In the genomic region with DNA sequence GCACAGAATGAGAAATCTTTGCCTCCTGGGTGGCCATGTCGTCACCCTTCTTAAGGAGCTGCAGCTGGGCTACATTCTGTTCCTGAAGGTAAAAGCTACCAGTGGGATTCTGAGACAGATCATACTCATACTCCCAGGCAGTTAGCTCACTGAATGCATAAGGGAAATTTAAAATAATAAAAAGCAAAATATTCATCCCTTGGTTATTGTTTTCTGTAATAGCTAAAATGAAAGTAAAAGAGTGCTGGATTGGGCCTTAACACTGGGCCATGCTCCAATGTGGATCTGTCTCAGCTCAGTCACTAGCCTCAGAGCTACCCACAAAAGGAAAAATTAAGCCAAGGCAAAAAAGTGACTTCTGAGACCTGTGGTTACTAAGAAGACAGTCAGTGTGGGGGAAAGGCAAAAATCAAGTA, we compare ENCODE assay signal across 11 cellular contexts. TPM values are rescaled to one million over a fixed set of nuclear protein-coding genes. Genes with fewer than 3 reads are reported as not detected.
DNase-seq lines count a peak whose midpoint lies in the region; ATAC-seq lines count a peak whose summit lies in the region.
"Had no signal": no experiment of that assay in that cellular context is flagged by ENCODE, and none has a peak within 500 bp of the region (broad histone marks: within the 10 kb centered on the region; RNA-seq: fewer than 3 reads in every experiment).

No MANE protein-coding gene starts in this region.

- H3K27me3 Mint-ChIP-seq in activated T-helper 1 cell treated with anti-CD3 and anti-CD28 coated beads, Interleukin-12 subunit alpha, Interleukin-12 subunit beta, Interleukin-2, Interleukin-4 antibody, amounts not matched to agents 30 ng/mL and 10 ng/mL and 1 ng/mL, durations not matched to agents 14 hours and 24 hours and 36 hours (ENCODE audit: insufficient read depth), result no peaks in the 10 kb centered on the region
- H3K27me3 Mint-ChIP-seq in stimulated activated naive B cell treated with anti-CD40 and anti-IgM and Interleukin-4, amounts not matched to agents 10 μg/mL and 1 μg/mL and 100 μg/mL, for 72 hours, result no peaks in the 10 kb centered on the region

- peak overlapping the region; percentile 48 for H3K27ac ChIP-seq in KOPT-K1 (ENCODE audit: low read depth, low read length, poor library complexity, severe bottlenecking)

- no peaks in the 10 kb centered on the region for H3K9me3 Mint-ChIP-seq in activated T-helper 1 cell treated with anti-CD3 and anti-CD28 coated beads, Interleukin-12 subunit alpha, Interleukin-12 subunit beta, Interleukin-2, Interleukin-4 antibody, amounts not matched to agents 30 ng/mL and 10 ng/mL and 1 ng/mL, durations not matched to agents 14 hours and 24 hours and 36 hours
- H3K9me3 Mint-ChIP-seq in stimulated activated naive B cell treated with anti-CD40 and anti-IgM and Interleukin-4, amounts not matched to agents 10 μg/mL and 1 μg/mL and 100 μg/mL, for 72 hours, result no peaks in the 10 kb centered on the region

- H3K4me1 Mint-ChIP-seq in activated T-helper 1 cell treated with anti-CD3 and anti-CD28 coated beads, Interleukin-12 subunit alpha, Interleukin-12 subunit beta, Interleukin-2, Interleukin-4 antibody, amounts not matched to agents 30 ng/mL and 10 ng/mL and 1 ng/mL, durations not matched to agents 14 hours and 24 hours and 36 hours (ENCODE audit: low read depth), result peaks cover 38% of the 10 kb centered on the region
- no peaks in the 10 kb centered on the region for H3K4me1 Mint-ChIP-seq in stimulated activated naive B cell treated with anti-CD40 and anti-IgM and Interleukin-4, amounts not matched to agents 10 μg/mL and 1 μg/mL and 100 μg/mL, for 72 hours

- peak overlapping the region; percentile 94 for H3K27ac Mint-ChIP-seq in activated T-helper 1 cell treated with anti-CD3 and anti-CD28 coated beads, Interleukin-12 subunit alpha, Interleukin-12 subunit beta, Interleukin-2, Interleukin-4 antibody, amounts not matched to agents 30 ng/mL and 10 ng/mL and 1 ng/mL, durations not matched to agents 14 hours and 24 hours and 36 hours
- peak overlapping the region; percentile 76 for H3K27ac Mint-ChIP-seq in stimulated activated naive B cell treated with anti-CD40 and anti-IgM and Interleukin-4, amounts not matched to agents 10 μg/mL and 1 μg/mL and 100 μg/mL, for 72 hours

- DNase-seq in activated T-helper 1 cell treated with anti-CD3 and anti-CD28 coated beads, Interleukin-12 subunit alpha, Interleukin-12 subunit beta, Interleukin-2, Interleukin-4 antibody, amounts not matched to agents 30 ng/mL and 10 ng/mL and 1 ng/mL, durations not matched to agents 14 hours and 24 hours and 36 hours (ENCODE audit: low spot score), result no peak
- no peak for DNase-seq in left cardiac atrium
- no peak for DNase-seq in stimulated activated naive B cell treated with anti-CD40 and anti-IgM and Interleukin-4, amounts not matched to agents 10 μg/mL and 1 μg/mL and 100 μg/mL, for 72 hours
- no peak for DNase-seq in activated effector memory CD4-positive, alpha-beta T cell treated with Interleukin-2 at 50 U/mL for 16 hours
- no peak for DNase-seq in NCI-H1417 treated with DMSO at 0.1 percent for 48 hours (lab: John Stamatoyannopoulos, UW)
- DNase-seq: activated effector memory CD4-positive, alpha-beta T cell treated with anti-CD3 and anti-CD28 coated beads, Interleukin-2, amount 50 U/mL, for 16 hours; NCI-H2227 treated with DMSO at 0.1 percent for 48 hours; SK-N-SH had no signal

- H3K4me3 Mint-ChIP-seq in activated T-helper 1 cell treated with anti-CD3 and anti-CD28 coated beads, Interleukin-12 subunit alpha, Interleukin-12 subunit beta, Interleukin-2, Interleukin-4 antibody, amounts not matched to agents 30 ng/mL and 10 ng/mL and 1 ng/mL, durations not matched to agents 14 hours and 24 hours and 36 hours, result peak overlapping the region; percentile 82
- H3K4me3 Mint-ChIP-seq in stimulated activated naive B cell treated with anti-CD40 and anti-IgM and Interleukin-4, amounts not matched to agents 10 μg/mL and 1 μg/mL and 100 μg/mL, for 72 hours, result no peak overlapping the region

- intact Hi-C loops in activated T-helper 1 cell treated with anti-CD3 and anti-CD28 coated beads, Interleukin-12 subunit alpha, Interleukin-12 subunit beta, Interleukin-2, Interleukin-4 antibody, amounts not matched to agents 30 ng/mL and 10 ng/mL and 1 ng/mL, durations not matched to agents 14 hours and 24 hours and 36 hours (cut with micrococcal nuclease), result loop anchor here (1.0 to 2.0 kb wide), 3 partner anchors 9 to 17 kb away; partner anchors contain the start of gene DYNC2I1
- intact Hi-C loops in left cardiac atrium (cut with DNase I), result no loop called here

- H3K36me3 Mint-ChIP-seq in activated T-helper 1 cell treated with anti-CD3 and anti-CD28 coated beads, Interleukin-12 subunit alpha, Interleukin-12 subunit beta, Interleukin-2, Interleukin-4 antibody, amounts not matched to agents 30 ng/mL and 10 ng/mL and 1 ng/mL, durations not matched to agents 14 hours and 24 hours and 36 hours (ENCODE audit: low read depth), result peaks cover 2% of the 10 kb centered on the region
- H3K36me3 Mint-ChIP-seq in stimulated activated naive B cell treated with anti-CD40 and anti-IgM and Interleukin-4, amounts not matched to agents 10 μg/mL and 1 μg/mL and 100 μg/mL, for 72 hours, result no peaks in the 10 kb centered on the region

- peaks cover 37% of the 10 kb centered on the region for H3K9me3 ChIP-seq in KOPT-K1 (ENCODE audit: insufficient read depth, low read length, poor library complexity, severe bottlenecking)

- peak; percentile 36 to 70 for ATAC-seq in left cardiac atrium
- ATAC-seq in stimulated activated naive B cell treated with anti-CD40 and anti-IgM and Interleukin-4, amounts not matched to agents 10 μg/mL and 1 μg/mL and 100 μg/mL, for 72 hours (replicated peaks), result peak; percentile 64 to 86
- ATAC-seq in GM21367 (IDR thresholded peaks at IDR 0.05; ENCODE audit: unreplicated experiment), result no peak
- no peak for ATAC-seq in HG03571 (IDR thresholded peaks at IDR 0.05; ENCODE audit: unreplicated experiment)

- H3K36me3 ChIP-seq in KOPT-K1 (ENCODE audit: insufficient read depth, low read length), result no peaks in the 10 kb centered on the region

RNA-seq across cellular contexts. Expression of gene DYNC2I1, which starts 8.9 kb away (rescaled TPM):
- total RNA-seq in activated T-helper 1 cell treated with anti-CD3 and anti-CD28 coated beads, Interleukin-12 subunit alpha, Interleukin-12 subunit beta, Interleukin-2, Interleukin-4 antibody, amounts not matched to agents 30 ng/mL and 10 ng/mL and 1 ng/mL, durations not matched to agents 14 hours and 24 hours and 36 hours, result 11.7 and 16.7 TPM in 2 replicates
- total RNA-seq in left cardiac atrium, result 10 to 100 TPM; 22.0 to 33.5 TPM

RNA-seq across cellular contexts. Expression of gene ESYT2, which starts 18.1 kb away (rescaled TPM):
- total RNA-seq in activated T-helper 1 cell treated with anti-CD3 and anti-CD28 coated beads, Interleukin-12 subunit alpha, Interleukin-12 subunit beta, Interleukin-2, Interleukin-4 antibody, amounts not matched to agents 30 ng/mL and 10 ng/mL and 1 ng/mL, durations not matched to agents 14 hours and 24 hours and 36 hours, result 59.1 and 63.1 TPM in 2 replicates
- 10 to 100 TPM; 46.5 to 79.3 TPM for total RNA-seq in left cardiac atrium

Comparison
In these comparisons a context has a peak if more than half of its experiments do, and no peak if none do; other contexts are left out.
1. ATAC-seq: peak in left cardiac atrium (2 of 2) and stimulated activated naive B cell treated with anti-CD40 and anti-IgM and Interleukin-4, amounts not matched to agents 10 μg/mL and 1 μg/mL and 100 μg/mL, for 72 hours (2 of 2); none in GM21367 (single experiment) and HG03571 (single experiment).